1 cellular context compared by ENCODE assay signal in the genomic region with DNA sequence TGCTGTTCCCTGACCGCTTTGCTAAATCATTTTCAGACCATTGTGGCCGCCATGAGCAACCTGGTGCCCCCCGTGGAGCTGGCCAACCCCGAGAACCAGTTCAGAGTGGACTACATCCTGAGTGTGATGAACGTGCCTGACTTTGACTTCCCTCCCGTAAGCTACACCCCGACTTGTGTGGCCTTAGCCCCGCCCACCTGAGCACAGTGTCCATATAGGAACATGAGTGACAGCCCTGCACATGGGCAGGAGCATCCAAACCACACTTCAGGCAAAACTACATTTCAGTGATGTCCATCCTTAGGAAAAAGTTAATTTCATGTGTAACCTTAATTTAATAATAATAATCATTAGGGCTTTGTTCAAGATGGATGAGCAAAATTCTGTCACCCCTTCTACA.
TF ChIP-seq lines count a peak whose summit lies in the region.

No MANE protein-coding gene starts in this region.

TF ChIP-seq in HepG2, 621 proteins besides CTCF, POLR2A, EP300 and RAD21:
- TF ChIP-seq, protein P1, sequence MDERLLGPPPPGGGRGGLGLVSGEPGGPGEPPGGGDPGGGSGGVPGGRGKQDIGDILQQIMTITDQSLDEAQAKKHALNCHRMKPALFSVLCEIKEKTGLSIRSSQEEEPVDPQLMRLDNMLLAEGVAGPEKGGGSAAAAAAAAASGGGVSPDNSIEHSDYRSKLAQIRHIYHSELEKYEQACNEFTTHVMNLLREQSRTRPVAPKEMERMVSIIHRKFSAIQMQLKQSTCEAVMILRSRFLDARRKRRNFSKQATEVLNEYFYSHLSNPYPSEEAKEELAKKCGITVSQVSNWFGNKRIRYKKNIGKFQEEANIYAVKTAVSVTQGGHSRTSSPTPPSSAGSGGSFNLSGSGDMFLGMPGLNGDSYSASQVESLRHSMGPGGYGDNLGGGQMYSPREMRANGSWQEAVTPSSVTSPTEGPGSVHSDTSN (CRISPR knock-in tag; IDR thresholded peaks at IDR 0.05), result peak; percentile 34; the same call in 1 of the 2 replicates
- no peak for TF ChIP-seq FOXK2 (IDR thresholded peaks at IDR 0.05)
